Comparison of ENCODE assay signal across 1 cellular context in the genomic region with DNA sequence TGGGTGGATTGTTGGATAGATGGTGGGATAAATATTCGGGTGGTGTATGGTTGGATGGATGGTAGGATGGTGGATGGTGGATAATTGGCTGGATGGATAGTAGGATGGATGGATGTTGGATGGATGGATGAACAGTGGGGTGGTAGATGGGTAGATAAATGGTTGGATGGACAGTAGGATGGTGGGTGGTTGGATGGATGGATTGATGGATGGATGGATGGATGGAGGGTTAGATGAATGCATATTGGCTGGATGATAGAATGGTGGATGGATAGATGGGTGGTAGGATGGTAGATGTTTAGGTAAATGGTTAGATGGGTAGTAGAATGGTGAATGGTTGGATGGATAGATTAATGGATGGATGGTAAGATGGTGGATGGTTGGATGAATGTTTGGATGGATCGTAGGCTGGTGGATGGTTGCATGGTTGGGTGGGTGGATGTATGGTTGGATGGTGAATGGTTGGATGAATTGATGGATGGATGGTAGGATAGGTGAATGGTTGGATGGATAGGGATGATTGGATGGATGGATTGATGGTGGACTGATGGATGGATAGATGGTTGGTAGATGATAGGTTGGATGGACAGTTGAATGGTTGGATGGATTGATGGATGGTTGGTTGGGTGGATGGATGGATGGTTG.
TF ChIP-seq lines count a peak whose summit lies in the region.

No MANE protein-coding gene starts in this region.

TF ChIP-seq in A549, 52 proteins besides CTCF, POLR2A, EP300 and RAD21:
- TF ChIP-seq TFCP2L1 (CRISPR knock-in tag; IDR thresholded peaks at IDR 0.05) (no peak), EHMT2 (IDR thresholded peaks at IDR 0.05; ENCODE audit: low read depth) (peak; percentile 59; the same call in 1 of the 2 replicates)
